Comparison of ENCODE assay signal across 2 cellular contexts in genomic region chr1:94679336-94680007, GRCh38.
TF ChIP-seq lines count a peak whose summit lies in the region.

No MANE protein-coding gene starts in this region.

TF ChIP-seq in HepG2, 621 proteins besides CTCF, POLR2A, EP300 and RAD21 (continued from another document):
- TF ChIP-seq HMGXB4 (CRISPR knock-in tag; IDR thresholded peaks at IDR 0.05; ENCODE audit: borderline replicate concordance in 1 of 2, low read depth in 1 of 2) (no peak), ZNF629 (CRISPR knock-in tag; conservative IDR thresholded peaks at IDR 0.05) (0 out of 2 replicates have a peak, but pooled peaks have one; percentile 32), MAFF (IDR thresholded peaks at IDR 0.05; ENCODE audit: low read depth, low read length) (peak; percentile 29; the same call in 1 of the 2 replicates), MAFK (conservative IDR thresholded peaks at IDR 0.05 in 1 of 2, IDR thresholded peaks at IDR 0.05 in 1 of 2; ENCODE audit: low read length in 2 of 2) (peak; percentile 57 to 77)

TF ChIP-seq in GM12891, 5 proteins besides CTCF, POLR2A, EP300 and RAD21 (continued from another document):
- TF ChIP-seq TAF1 (IDR thresholded peaks at IDR 0.05; ENCODE audit: low read depth, low read length) (no peak), SPI1 (IDR thresholded peaks at IDR 0.05; ENCODE audit: low read depth, low read length) (no peak)
